ENCODE assay signal across 7 cellular contexts in genomic region chr12:7186058-7186457, GRCh38. TPM values are rescaled to one million over a fixed set of nuclear protein-coding genes. Genes with fewer than 3 reads are reported as not detected.
"Had no signal": no experiment of that assay in that cellular context is flagged by ENCODE, and none has a peak within 500 bp of the region (broad histone marks: within the 10 kb centered on the region; RNA-seq: fewer than 3 reads in every experiment).

No MANE protein-coding gene starts in this region.

RNA-seq across cellular contexts. Expression of gene RBP5, which starts 57.4 kb away (rescaled TPM):
- total RNA-seq: fibroblast of lung; foreskin keratinocyte; kidney epithelial cell; mammary epithelial cell; mononuclear cell; natural killer cell treated with Interleukin-12 subunit alpha and Interleukin-12 subunit beta and Interleukin-15 and Interleukin-18, amount 100 ng/mL, for 72 hours; pulmonary artery endothelial cell had no signal
